In the genomic region with DNA sequence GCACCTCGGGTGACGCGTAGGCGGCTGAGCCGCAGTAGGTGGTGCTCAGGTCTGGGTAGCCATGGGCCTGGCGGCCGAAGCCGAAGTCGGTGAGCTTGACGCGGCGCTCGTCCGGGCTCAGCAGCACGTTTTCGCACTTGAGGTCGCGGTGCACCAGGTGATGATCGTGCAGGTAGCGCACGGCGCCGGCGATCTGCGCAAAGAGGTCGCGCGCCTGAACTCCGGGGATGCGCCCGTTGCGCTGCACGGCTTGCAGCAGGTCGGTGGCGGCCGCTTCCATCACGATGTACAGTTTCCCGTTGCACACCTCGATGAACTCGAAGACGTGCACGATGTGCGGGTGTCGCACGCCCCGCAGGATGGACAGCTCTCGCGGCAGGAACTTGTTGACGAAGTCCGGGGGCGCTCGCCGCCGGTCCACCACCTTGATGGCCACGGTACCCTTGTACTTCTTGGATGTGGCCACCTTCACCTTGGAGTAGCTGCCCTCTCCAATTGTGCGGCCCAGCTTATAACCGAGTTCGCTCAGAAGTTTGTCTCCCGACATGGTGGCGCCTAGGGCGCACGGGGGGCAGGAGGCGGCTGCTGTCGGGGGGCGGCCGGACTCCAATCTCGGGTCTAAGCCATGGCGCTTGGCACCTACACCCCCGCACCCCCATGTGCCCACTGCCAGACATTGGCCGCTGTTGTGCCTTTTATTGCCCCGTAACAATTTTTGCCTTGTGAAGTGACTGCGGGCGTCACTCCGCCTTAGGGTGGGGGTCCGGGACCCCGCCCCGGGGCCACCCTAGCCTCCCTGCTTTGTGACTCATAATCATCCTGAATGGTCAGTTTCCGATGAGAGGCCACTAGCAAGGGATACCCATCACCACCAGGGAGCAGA, we compare ENCODE assay signal across 8 cellular contexts. TPM values are rescaled to one million over a fixed set of nuclear protein-coding genes. Genes with fewer than 3 reads are reported as not detected.
DNase-seq lines count a peak whose midpoint lies in the region; ATAC-seq and TF ChIP-seq lines count a peak whose summit lies in the region.

TSS of gene TSSK6 (minus strand) at position 668 of the 883 bp plus-strand sequence. CDS start at position 547, 121 bp downstream.

- peaks cover 8% of the 10 kb centered on the region for H3K9me3 Mint-ChIP-seq in glutamatergic neuron (ENCODE audit: unreplicated experiment)

- TF ChIP-seq CTCF in glutamatergic neuron (IDR thresholded peaks at IDR 0.05; ENCODE audit: partially characterized antibody, unreplicated experiment) (no peak), sigmoid colon (IDR thresholded peaks at IDR 0.05) (no peak)

- H3K36me3 Mint-ChIP-seq in T-helper 17 cell (ENCODE audit: low read depth) (no peaks in the 10 kb centered on the region), glutamatergic neuron (ENCODE audit: unreplicated experiment) (no peaks in the 10 kb centered on the region)

- H3K27ac Mint-ChIP-seq in T-helper 17 cell (peak within 1 kb of the TSS; percentile 94), glutamatergic neuron (ENCODE audit: unreplicated experiment) (peak within 1 kb of the TSS; percentile 85)

- peak within 1 kb of the TSS; percentile 85 to 90 (median 88) for H3K27ac ChIP-seq in sigmoid colon

- H3K27me3 ChIP-seq in sigmoid colon = no peaks in the 10 kb centered on the region

- intact Hi-C loops in sigmoid colon (cut with DNase I) = loop anchor here (10.0 kb wide), 1 partner anchor 320 kb away; the partner anchor contains the start of genes BORCS8 and RFXANK
- intact Hi-C loops in posterior cingulate gyrus (cut with DNase I) = no loop called here

- TF ChIP-seq EP300 in sigmoid colon (IDR thresholded peaks at IDR 0.05) = no peak

- H3K27me3 Mint-ChIP-seq in T-helper 17 cell = no peaks in the 10 kb centered on the region
- H3K27me3 Mint-ChIP-seq in glutamatergic neuron (ENCODE audit: unreplicated experiment) = peaks cover 14% of the 10 kb centered on the region

- no peak for DNase-seq in T-helper 17 cell
- no peak for DNase-seq in glutamatergic neuron
- DNase-seq in sigmoid colon = no peak
- DNase-seq in NCI-H82 treated with DMSO at 0.1 percent for 48 hours (lab: John Stamatoyannopoulos, UW; ENCODE audit: unreplicated experiment) = no peak
- no peak for DNase-seq in Ammon's horn (ENCODE audit: low spot score)
- no peak for DNase-seq in activated CD4-positive, CD25-positive, alpha-beta regulatory T cell (lab: John Stamatoyannopoulos, UW)
- DNase-seq in posterior cingulate gyrus = no peak

- peak within 1 kb of the TSS; percentile 91 for H3K4me3 Mint-ChIP-seq in T-helper 17 cell
- H3K4me3 Mint-ChIP-seq in glutamatergic neuron (ENCODE audit: unreplicated experiment) = peak within 1 kb of the TSS; percentile 91

- H3K4me3 ChIP-seq in sigmoid colon = peak within 1 kb of the TSS; percentile 72 to 78 (median 73)

- peaks cover 0 to 47% (median 45%) of the 10 kb centered on the region in 4 donors for H3K4me1 ChIP-seq in sigmoid colon

- ATAC-seq in GM21381 (IDR thresholded peaks at IDR 0.05; ENCODE audit: unreplicated experiment) = peak; percentile 13
- ATAC-seq in T-helper 17 cell = no peak

- H3K9me3 ChIP-seq in T-helper 17 cell (ENCODE audit: control insufficient read depth, low read length, poor library complexity, severe bottlenecking) (no peaks in the 10 kb centered on the region), sigmoid colon (no peaks in the 10 kb centered on the region)

- 84 to 87% methylated on average over 78 of the region's 78 CpGs for WGBS in sigmoid colon, 2 donors

- peaks cover 0 to 16% (median 0%) of the 10 kb centered on the region in 4 donors for H3K36me3 ChIP-seq in sigmoid colon

- TF ChIP-seq POLR2A in sigmoid colon (IDR thresholded peaks at IDR 0.05) = no peak

- H3K4me1 Mint-ChIP-seq in T-helper 17 cell = peaks cover 9% of the 10 kb centered on the region
- peaks cover 5% of the 10 kb centered on the region for H3K4me1 Mint-ChIP-seq in glutamatergic neuron (ENCODE audit: low read depth, unreplicated experiment)

RNA-seq across cellular contexts. Expression of gene TSSK6, which starts in this region (rescaled TPM):
- total RNA-seq in T-helper 17 cell (1 to 10 TPM; 3.8 to 3.9 TPM), glutamatergic neuron (ENCODE audit: unreplicated experiment) (1.7 TPM), sigmoid colon (1 to 10 TPM; 1.2 to 3.3 (median 1.5) TPM)
- 1 to 10 TPM; 1.2 to 3.0 (median 2.4) TPM for polyA plus RNA-seq in sigmoid colon
